ENCODE assay signal across 8 cellular contexts in the genomic region with DNA sequence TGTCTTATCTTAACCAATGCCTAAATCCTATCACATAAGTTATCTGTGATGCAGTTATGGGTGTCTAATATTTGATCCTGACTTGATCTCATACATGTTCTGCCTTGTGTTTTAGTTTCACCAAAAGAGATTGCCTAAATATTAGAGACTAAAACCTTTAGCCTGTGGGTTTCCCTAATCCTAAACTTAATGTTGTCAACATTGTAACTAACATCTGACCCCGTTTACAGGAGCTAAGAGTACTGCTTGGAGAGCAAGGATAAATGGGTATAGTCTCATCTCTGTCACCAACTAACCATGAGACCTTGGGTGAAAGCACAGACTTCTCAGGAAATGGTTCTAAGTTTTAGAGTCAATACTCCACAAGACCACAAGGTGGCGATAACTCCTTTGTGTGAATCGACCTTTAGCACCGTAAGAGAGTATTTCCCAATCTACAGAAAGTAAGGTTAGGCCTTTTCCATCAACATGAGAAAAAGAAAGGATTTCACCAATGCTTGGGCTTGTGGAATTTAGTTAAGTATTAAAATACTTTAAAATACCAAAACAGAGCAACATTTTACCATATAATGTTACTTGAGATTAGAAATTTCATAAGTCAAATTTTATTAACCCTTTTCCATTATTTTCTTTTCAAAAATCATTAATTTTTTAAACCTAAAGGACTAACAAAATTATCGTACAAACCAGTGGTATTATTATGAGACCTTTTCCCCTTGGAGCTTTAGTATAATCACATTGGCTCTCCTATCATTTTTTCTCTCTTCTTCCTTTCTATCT.
DNase-seq lines count a peak whose midpoint lies in the region; ATAC-seq and TF ChIP-seq lines count a peak whose summit lies in the region.

No MANE protein-coding gene starts in this region.

- no peaks in the 10 kb centered on the region for H3K36me3 Mint-ChIP-seq in HFFc6 (ENCODE audit: low read depth)

- ATAC-seq in SK-N-SH treated with all-trans-retinoic acid at 6 μM for 48 hours (peak; percentile 97), lung (ENCODE audit: insufficient read depth, low FRiP score) (peak; percentile 87)

- intact Hi-C loops in uterus (cut with DNase I; ENCODE audit: low total_unique reads) = no loop called here

- H3K27ac ChIP-seq in lung (ENCODE audit: low read depth in 1 of 2, low read length in 1 of 2) (no peak overlapping the region), uterus (no peak overlapping the region)

- peaks cover 2% of the 10 kb centered on the region for H3K27me3 Mint-ChIP-seq in HFFc6 (ENCODE audit: insufficient read depth)

- 18 to 19% methylated on average over 5 of the region's 5 CpGs for WGBS in lung, 2 donors

- no peaks in the 10 kb centered on the region for H3K4me1 Mint-ChIP-seq in HFFc6 (ENCODE audit: low read depth)

- H3K9me3 Mint-ChIP-seq in HFFc6 = no peaks in the 10 kb centered on the region

- no peak overlapping the region for H3K4me3 ChIP-seq in NB4 (ENCODE audit: low read depth, low read length)
- H3K4me3 ChIP-seq in lung = no peak overlapping the region
- no peak overlapping the region for H3K4me3 ChIP-seq in uterus

- DNase-seq in AG09319 (ENCODE audit: extremely low read depth, low read depth) = peak; percentile 32
- DNase-seq in GM10266 (ENCODE audit: extremely low spot score) = peak; percentile 50
- peak; percentile 68 for DNase-seq in HFFc6
- peak; percentile 90 for DNase-seq in NB4 (ENCODE audit: low read depth)
- peak; percentile 87 for DNase-seq in dermis blood vessel endothelial cell
- peak; percentile 49 for DNase-seq in lung (ENCODE audit: low spot score)
- no peak for DNase-seq in uterus

- no peak overlapping the region for H3K4me3 Mint-ChIP-seq in HFFc6

- H3K27ac Mint-ChIP-seq in HFFc6 = no peak overlapping the region

- TF ChIP-seq CTCF in AG09319 (IDR thresholded peaks at IDR 0.05; ENCODE audit: low read depth, low read length) (peak; percentile 79), GM10266 (IDR thresholded peaks at IDR 0.05; ENCODE audit: control insufficient read depth, insufficient read depth, low read depth, missing control alignments) (peak; percentile 75), HFFc6 (IDR thresholded peaks at IDR 0.05) (peak; percentile 93), NB4 (IDR thresholded peaks at IDR 0.05; ENCODE audit: low read depth, low read length) (peak; percentile 80), lung (IDR thresholded peaks at IDR 0.05; ENCODE audit: control extremely low read depth, extremely low read depth) (peak; percentile 63), uterus (IDR thresholded peaks at IDR 0.05) (peak; percentile 43 to 63 (median 58))

- H3K9me3 ChIP-seq in lung (ENCODE audit: control insufficient read depth in 2 of 2, insufficient read depth in 1 of 2, low read length in 1 of 2) (no peaks in the 10 kb centered on the region), uterus (no peaks in the 10 kb centered on the region)

- H3K36me3 ChIP-seq in lung (ENCODE audit: control insufficient read depth in 2 of 2, insufficient read depth in 2 of 2, low read length in 2 of 2) (no peaks in the 10 kb centered on the region), uterus (no peaks in the 10 kb centered on the region)

- H3K27me3 ChIP-seq in lung (ENCODE audit: control insufficient read depth, insufficient read depth) = no peaks in the 10 kb centered on the region
- no peaks in the 10 kb centered on the region for H3K27me3 ChIP-seq in uterus

- TF ChIP-seq POLR2A in NB4 (IDR thresholded peaks at IDR 0.05; ENCODE audit: extremely low read depth, insufficient read length) (no peak), uterus (IDR thresholded peaks at IDR 0.05) (no peak)

- no peaks in the 10 kb centered on the region for H3K4me1 ChIP-seq in lung (ENCODE audit: control insufficient read depth in 2 of 2, insufficient read depth in 2 of 2, low read length in 2 of 2)
- no peaks in the 10 kb centered on the region for H3K4me1 ChIP-seq in uterus

TF ChIP-seq in SK-N-SH treated with all-trans-retinoic acid at 6 μM for 48 hours, 23 proteins besides CTCF, POLR2A, EP300 and RAD21:
- TF ChIP-seq ESRRG (CRISPR knock-in tag; IDR thresholded peaks at IDR 0.05) (no peak), ZNF8 (CRISPR knock-in tag; IDR thresholded peaks at IDR 0.05) (no peak), ZNF565 (CRISPR knock-in tag; conservative IDR thresholded peaks at IDR 0.05; ENCODE audit: low read depth) (no peak), TOX (CRISPR knock-in tag; IDR thresholded peaks at IDR 0.05; ENCODE audit: borderline replicate concordance) (no peak), SNAI2 (CRISPR knock-in tag; IDR thresholded peaks at IDR 0.05) (no peak), PATZ1 (CRISPR knock-in tag; IDR thresholded peaks at IDR 0.05; ENCODE audit: borderline replicate concordance) (no peak), TCF4 (CRISPR knock-in tag; IDR thresholded peaks at IDR 0.05; ENCODE audit: borderline replicate concordance) (no peak), ZC3H10 (CRISPR knock-in tag; IDR thresholded peaks at IDR 0.05) (no peak), OSR1 (CRISPR knock-in tag; IDR thresholded peaks at IDR 0.05) (no peak), POU6F1 (CRISPR knock-in tag; IDR thresholded peaks at IDR 0.05; ENCODE audit: borderline replicate concordance, low read depth) (no peak), ZFP3 (CRISPR knock-in tag; IDR thresholded peaks at IDR 0.05) (no peak)

Comparison
In these comparisons a context has a peak if more than half of its experiments do, and no peak if none do; other contexts are left out.
1. DNase-seq: peak in AG09319 (single experiment), GM10266 (single experiment), HFFc6 (single experiment), NB4 (single experiment), dermis blood vessel endothelial cell (single experiment) and lung (single experiment); none in uterus (0 of 2).
2. Peak in every context shown above with its lines, with median percentiles within 50 percentile points of each other: CTCF ChIP-seq.